22 cellular contexts compared by ENCODE assay signal in genomic region chr2:201156051-201156450, GRCh38. TPM values are rescaled to one million over a fixed set of nuclear protein-coding genes. Genes with fewer than 3 reads are reported as not detected.
DNase-seq lines count a peak whose midpoint lies in the region; ATAC-seq and TF ChIP-seq lines count a peak whose summit lies in the region.
"Had no signal": no experiment of that assay in that cellular context is flagged by ENCODE, and none has a peak within 500 bp of the region (broad histone marks: within the 10 kb centered on the region; RNA-seq: fewer than 3 reads in every experiment).

No MANE protein-coding gene starts in this region.

- no peaks in the 10 kb centered on the region for H3K27me3 ChIP-seq in DOHH2 (ENCODE audit: control insufficient read depth, low read length)
- H3K27me3 ChIP-seq in parathyroid adenoma (ENCODE audit: control insufficient read depth, insufficient read depth, low read length), result no peaks in the 10 kb centered on the region
- H3K27me3 ChIP-seq: esophagus muscularis mucosa, MG63, neural progenitor cell had no signal

- ATAC-seq in GM21515 (IDR thresholded peaks at IDR 0.05; ENCODE audit: unreplicated experiment) (no peak), GM19397 (IDR thresholded peaks at IDR 0.05; ENCODE audit: unreplicated experiment) (no peak)
- ATAC-seq: GM12878 had no signal

- peaks cover 52 to 79% of the 10 kb centered on the region in 2 donors for H3K36me3 Mint-ChIP-seq in CD14-positive monocyte
- H3K36me3 Mint-ChIP-seq in dendritic cell treated with granulocyte-macrophage colony-stimulating factor and Interleukin-4, amounts not matched to agents 40 ng/mL and 50 ng/mL, for 4 days (ENCODE audit: low read depth), result peaks cover 94% of the 10 kb centered on the region
- H3K36me3 Mint-ChIP-seq: neural progenitor cell had no signal

- no peak for DNase-seq in CD14-positive monocyte (ENCODE audit: low spot score)
- no peak for DNase-seq in COLO829 (ENCODE audit: low spot score)
- DNase-seq: activated CD4-positive, CD25-positive, alpha-beta regulatory T cell; activated CD8-positive, alpha-beta memory T cell treated with anti-CD3 and anti-CD28 coated beads, Interleukin-2, amount 50 U/mL, for 4 hours; activated naive CD8-positive, alpha-beta T cell treated with anti-CD3 and anti-CD28 coated beads, Interleukin-2, amount 10 ng/mL, durations not matched to agents 7 days and 5 days; AML-193; GDM1; GM23248; mesendoderm; MG63; NCI-H1694 treated with DMSO at 0.1 percent for 48 hours; NCI-H446; retina; Right ventricle myocardium superior had no signal

- H3K27ac ChIP-seq in DOHH2 (ENCODE audit: low read depth, low read length) (no peak overlapping the region), parathyroid adenoma (peak overlapping the region; percentile 22)
- H3K27ac ChIP-seq: GM23248, neural progenitor cell had no signal

- H3K4me2 ChIP-seq in DOHH2 (ENCODE audit: low read length) (peak overlapping the region; percentile 20), parathyroid adenoma (ENCODE audit: low read length) (no peak overlapping the region)
- H3K4me2 ChIP-seq: neural progenitor cell had no signal

- no peak overlapping the region for H3K4me3 ChIP-seq in DOHH2 (ENCODE audit: low read length)
- H3K4me3 ChIP-seq in parathyroid adenoma (ENCODE audit: low read depth, low read length), result no peak overlapping the region
- H3K4me3 ChIP-seq: esophagus muscularis mucosa, GM12878, GM23248, MG63, neural progenitor cell had no signal

- H3K36me3 ChIP-seq in DOHH2 (ENCODE audit: control insufficient read depth, low read length) (no peaks in the 10 kb centered on the region), parathyroid adenoma (ENCODE audit: control insufficient read depth, insufficient read depth, low read length) (no peaks in the 10 kb centered on the region)
- H3K36me3 ChIP-seq: neural progenitor cell had no signal

- no peaks in the 10 kb centered on the region for H3K9me3 Mint-ChIP-seq in CD14-positive monocyte
- no peaks in the 10 kb centered on the region for H3K9me3 Mint-ChIP-seq in dendritic cell treated with granulocyte-macrophage colony-stimulating factor and Interleukin-4, amounts not matched to agents 40 ng/mL and 50 ng/mL, for 4 days
- H3K9me3 Mint-ChIP-seq: activated naive CD8-positive, alpha-beta T cell treated with anti-CD3 and anti-CD28 coated beads, Interleukin-2, amount 10 ng/mL, durations not matched to agents 7 days and 5 days; neural progenitor cell had no signal

- intact Hi-C loops in CD14-positive monocyte (cut with micrococcal nuclease), result loop anchor here (5.0 kb wide), 2 partner anchors 39 to 84 kb away; partner anchors contain the start of genes CFLAR (in 1 of the 2), HYCC2 (in 1 of the 2) and NDUFB3 (in 1 of the 2)
- intact Hi-C loops in dendritic cell treated with granulocyte-macrophage colony-stimulating factor and Interleukin-4, amounts not matched to agents 40 ng/mL and 50 ng/mL, for 4 days (cut with micrococcal nuclease), result loop anchor here (5.0 kb wide), 1 partner anchor 84 kb away; the partner anchor contains the start of genes HYCC2 and NDUFB3

- no peaks in the 10 kb centered on the region for H3K9me2 ChIP-seq in DOHH2 (replicated peaks; ENCODE audit: control insufficient read depth, low read length)

- H3K4me3 Mint-ChIP-seq in CD14-positive monocyte, result peak overlapping the region in 1 of 2 donors; percentile 71
- H3K4me3 Mint-ChIP-seq in dendritic cell treated with granulocyte-macrophage colony-stimulating factor and Interleukin-4, amounts not matched to agents 40 ng/mL and 50 ng/mL, for 4 days, result no peak overlapping the region
- H3K4me3 Mint-ChIP-seq: activated naive CD8-positive, alpha-beta T cell treated with anti-CD3 and anti-CD28 coated beads, Interleukin-2, amount 10 ng/mL, durations not matched to agents 7 days and 5 days; neural progenitor cell had no signal

- peak overlapping the region; percentile 98 to 99 (median 98) for H3K27ac Mint-ChIP-seq in CD14-positive monocyte
- peak overlapping the region; percentile 94 for H3K27ac Mint-ChIP-seq in dendritic cell treated with granulocyte-macrophage colony-stimulating factor and Interleukin-4, amounts not matched to agents 40 ng/mL and 50 ng/mL, for 4 days
- H3K27ac Mint-ChIP-seq: neural progenitor cell had no signal

- H2AFZ ChIP-seq in parathyroid adenoma, result no peak overlapping the region
- H2AFZ ChIP-seq: GM23248, neural progenitor cell had no signal

- H3K9ac ChIP-seq in parathyroid adenoma, result no peak overlapping the region
- H3K9ac ChIP-seq: GM23248, neural progenitor cell had no signal

- no peaks in the 10 kb centered on the region for H4K20me1 ChIP-seq in DOHH2 (ENCODE audit: control insufficient read depth, insufficient read depth, low read depth, low read length)

- H3K27me3 Mint-ChIP-seq in CD14-positive monocyte (ENCODE audit: low read depth in 3 of 3), result no peaks in the 10 kb centered on the region
- no peaks in the 10 kb centered on the region for H3K27me3 Mint-ChIP-seq in dendritic cell treated with granulocyte-macrophage colony-stimulating factor and Interleukin-4, amounts not matched to agents 40 ng/mL and 50 ng/mL, for 4 days
- H3K27me3 Mint-ChIP-seq: activated naive CD8-positive, alpha-beta T cell treated with anti-CD3 and anti-CD28 coated beads, Interleukin-2, amount 10 ng/mL, durations not matched to agents 7 days and 5 days had no signal

- H3K4me1 Mint-ChIP-seq in CD14-positive monocyte, result peaks cover 68% of the 10 kb centered on the region
- peaks cover 74% of the 10 kb centered on the region for H3K4me1 Mint-ChIP-seq in dendritic cell treated with granulocyte-macrophage colony-stimulating factor and Interleukin-4, amounts not matched to agents 40 ng/mL and 50 ng/mL, for 4 days (ENCODE audit: low read depth)

- no peaks in the 10 kb centered on the region for H3F3A ChIP-seq in DOHH2 (ENCODE audit: control insufficient read depth, insufficient read depth)

- H3K9me3 ChIP-seq in DOHH2 (ENCODE audit: control insufficient read depth, insufficient read depth, low read length) (no peaks in the 10 kb centered on the region), parathyroid adenoma (ENCODE audit: control insufficient read depth, low read length) (no peaks in the 10 kb centered on the region)
- H3K9me3 ChIP-seq: esophagus muscularis mucosa, MG63 had no signal

- H3K79me2 ChIP-seq in DOHH2 (ENCODE audit: control insufficient read depth, low read length) (no peaks in the 10 kb centered on the region), parathyroid adenoma (no peaks in the 10 kb centered on the region)

- no peak for TF ChIP-seq CTCF in CD14-positive monocyte (IDR thresholded peaks at IDR 0.05)
- TF ChIP-seq CTCF in DOHH2 (IDR thresholded peaks at IDR 0.05; ENCODE audit: low read depth, low read length, poor library complexity, severe bottlenecking), result no peak
- TF ChIP-seq CTCF in parathyroid adenoma (IDR thresholded peaks at IDR 0.05), result no peak

- peaks cover 39% of the 10 kb centered on the region for H3K4me1 ChIP-seq in DOHH2 (ENCODE audit: control insufficient read depth, low read length)
- no peaks in the 10 kb centered on the region for H3K4me1 ChIP-seq in parathyroid adenoma

RNA-seq across cellular contexts. Expression of gene CASP10, which starts 26.9 kb away (rescaled TPM):
- 10 to 100 TPM; 17.7 to 18.9 TPM for polyA plus RNA-seq in CD14-positive monocyte

RNA-seq across cellular contexts. Expression of gene CFLAR, which starts 40.1 kb away (rescaled TPM):
- polyA plus RNA-seq in CD14-positive monocyte, result 10 to 100 TPM; 79.4 to 79.5 TPM
